8 cellular contexts compared by ENCODE assay signal in the genomic region with DNA sequence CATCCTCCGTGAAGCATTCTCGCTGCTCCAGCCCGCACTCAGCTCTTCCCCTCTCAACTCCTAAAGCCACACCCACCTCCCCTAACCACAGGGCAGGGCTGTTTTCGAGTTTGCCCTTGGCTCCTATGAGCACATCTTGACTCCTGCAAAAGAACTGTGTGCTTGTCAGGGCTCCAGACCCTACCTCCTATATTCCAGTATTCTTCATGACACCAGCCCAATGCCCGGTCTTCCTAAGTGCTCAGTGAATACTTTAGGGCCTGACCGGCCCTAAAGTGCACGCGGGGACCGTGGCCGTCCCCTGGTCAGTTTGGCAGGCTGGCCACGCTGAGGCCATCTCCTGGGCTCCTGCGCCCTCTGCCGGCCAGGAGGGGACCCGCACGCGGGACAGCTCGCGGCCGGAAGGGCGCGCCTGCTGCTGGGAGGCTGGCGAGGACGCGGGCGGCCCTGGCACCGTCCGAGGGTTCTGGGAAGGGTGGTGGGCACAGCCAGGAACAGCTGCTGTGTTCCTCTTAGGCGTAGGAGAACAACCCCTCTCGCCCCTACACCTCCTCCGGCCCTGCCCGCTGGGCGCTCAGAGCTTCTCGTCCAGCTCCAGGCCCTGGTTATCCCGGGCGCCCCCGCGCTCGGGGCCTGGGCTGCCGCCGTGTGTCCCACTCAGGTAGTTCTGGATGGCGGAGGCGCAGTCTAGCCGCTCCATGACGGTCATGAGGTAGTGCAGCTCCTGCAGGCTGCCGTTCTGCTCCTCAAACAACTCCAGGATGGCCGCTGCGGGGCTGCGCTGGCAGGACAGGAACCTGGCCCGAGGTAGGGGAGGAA. TPM values are rescaled to one million over a fixed set of nuclear protein-coding genes. Genes with fewer than 3 reads are reported as not detected.
DNase-seq lines count a peak whose midpoint lies in the region; ATAC-seq, FAIRE-seq and TF ChIP-seq lines count a peak whose summit lies in the region.

No MANE protein-coding gene starts in this region.

- H4K20me1 ChIP-seq in keratinocyte (ENCODE audit: control insufficient read depth, extremely low read depth, insufficient read depth, low read length): no peaks in the 10 kb centered on the region

- TF ChIP-seq CTCF in GM13977 (IDR thresholded peaks at IDR 0.05; ENCODE audit: extremely low read depth, insufficient read depth, missing control alignments) (peak; percentile 100), WERI-Rb-1 (IDR thresholded peaks at IDR 0.05; ENCODE audit: low read depth, low read length) (peak; percentile 99), bronchial epithelial cell (IDR thresholded peaks at IDR 0.05; ENCODE audit: insufficient read depth, low read length, severe bottlenecking) (peak; percentile 97), keratinocyte (optimal IDR thresholded peaks at IDR 0.05 in 1 of 3, IDR thresholded peaks at IDR 0.05 in 1 of 3, conservative IDR thresholded peaks at IDR 0.05 in 1 of 3; ENCODE audit: extremely low read depth in 1 of 3, insufficient read depth in 2 of 3, low read length in 3 of 3) (peak; percentile 74 to 96 (median 96))

- no peaks in the 10 kb centered on the region for H3K9me3 ChIP-seq in WERI-Rb-1 (ENCODE audit: severe bottlenecking)
- no peaks in the 10 kb centered on the region for H3K9me3 ChIP-seq in keratinocyte (ENCODE audit: control insufficient read depth, low read depth, low read length)

- in situ Hi-C loops in GM13977 (cut with MboI; ENCODE audit: low pct_unique_long_range_greater_than_20kb, low sequenced_read_pairs, unreplicated experiment): no loop called here

- no peaks in the 10 kb centered on the region for H3K79me2 ChIP-seq in keratinocyte (ENCODE audit: control insufficient read depth, insufficient read depth, low read length)

- peaks cover 30% of the 10 kb centered on the region for H3K4me1 ChIP-seq in keratinocyte (ENCODE audit: control insufficient read depth, extremely low read depth, insufficient read depth, low read length)

- H3K27me3 ChIP-seq in WERI-Rb-1 (ENCODE audit: insufficient read depth, low read depth, severe bottlenecking) (no peaks in the 10 kb centered on the region), bronchial epithelial cell (ENCODE audit: control insufficient read depth, insufficient read depth, low read length) (no peaks in the 10 kb centered on the region), keratinocyte (ENCODE audit: control insufficient read depth, extremely low read depth, insufficient read depth, low read length) (no peaks in the 10 kb centered on the region)

- FAIRE-seq in bronchial epithelial cell (lab: Jason Lieb, UNC) (no peak), keratinocyte (lab: Jason Lieb, UNC) (no peak)

- peak; percentile 87 for ATAC-seq in HG02610 (IDR thresholded peaks at IDR 0.05; ENCODE audit: unreplicated experiment)

- DNase-seq in GM13977 (ENCODE audit: low spot score) (peak; percentile 91), NCI-H1105 (lab: John Stamatoyannopoulos, UW) (peak; percentile 39), WERI-Rb-1 (peak; percentile 89), bronchial epithelial cell (ENCODE audit: low read depth) (peak; percentile 60), keratinocyte (ENCODE audit: low read depth, low spot score) (no peak), HK-2 (ENCODE audit: unreplicated experiment) (no peak)
- peak; percentile 75 for DNase-seq in stimulated activated CD4-positive, alpha-beta T cell treated with anti-CD3 and anti-CD28 coated beads, Interleukin-12 subunit alpha, Interleukin-12 subunit beta, amount 100 ng/mL, for 4 hours

- H3K4me2 ChIP-seq in keratinocyte (ENCODE audit: control insufficient read depth, extremely low read depth, insufficient read depth, low read depth, low read length): peak overlapping the region; percentile 82

- H3K9me1 ChIP-seq in keratinocyte (ENCODE audit: control insufficient read depth, extremely low read depth, insufficient read depth, low read length): no peaks in the 10 kb centered on the region

- dilution Hi-C loops in keratinocyte (cut with MboI; ENCODE audit: extremely low pct_ligation_motif_present, low sequenced_read_pairs): no loop called here

- H3K36me3 ChIP-seq in WERI-Rb-1 (no peaks in the 10 kb centered on the region), bronchial epithelial cell (ENCODE audit: control insufficient read depth, insufficient read depth, low read length) (no peaks in the 10 kb centered on the region), keratinocyte (ENCODE audit: control insufficient read depth in 2 of 2, extremely low read depth in 1 of 2, insufficient read depth in 2 of 2, low read length in 2 of 2) (no peaks in the 10 kb centered on the region)

- peak overlapping the region; percentile 72 for H3K27ac ChIP-seq in WERI-Rb-1
- peak overlapping the region; percentile 44 for H3K27ac ChIP-seq in keratinocyte (ENCODE audit: control insufficient read depth, insufficient read depth, low read length)

- peak overlapping the region; percentile 95 for H2AFZ ChIP-seq in keratinocyte (ENCODE audit: control insufficient read depth, low read length)

- H3K9ac ChIP-seq in keratinocyte (ENCODE audit: control insufficient read depth, extremely low read depth, insufficient read depth, low read length): peak overlapping the region; percentile 73

- H3K4me3 ChIP-seq in WERI-Rb-1 (ENCODE audit: low read depth, low read length): peak overlapping the region; percentile 57
- peak overlapping the region; percentile 47 for H3K4me3 ChIP-seq in bronchial epithelial cell (ENCODE audit: low read depth, low read length)
- peak overlapping the region; percentile 20 to 68 (median 45) for H3K4me3 ChIP-seq in keratinocyte (ENCODE audit: control insufficient read depth in 2 of 3, extremely low read depth in 1 of 3, insufficient read depth in 2 of 3, low read depth in 1 of 3, low read length in 3 of 3)

RNA-seq across cellular contexts. Expression of a gene that starts 11.0 kb away (rescaled TPM):
- total RNA-seq in bronchial epithelial cell: 0.26 TPM in 2 replicates
- 0.23 to 0.50 TPM (median 0.34 TPM) in 3 replicates for polyA plus RNA-seq in keratinocyte
- polyA plus RNA-seq in keratinocyte (2011; ENCODE audit: low read depth): 0.41 TPM
- 0.17 and 0.25 TPM in 2 replicates for polyA plus RNA-seq in keratinocyte (2011; cell fraction: cytosol; rRNA removed)
- polyA plus RNA-seq in keratinocyte (2011; cell fraction: nucleus; rRNA removed): 3.1 and 3.6 TPM in 2 replicates
- polyA plus RNA-seq in keratinocyte (2012; ENCODE audit: low replicate concordance): 0.24 and 0.71 TPM in 2 replicates
- 0.13 to 0.42 TPM in 2 of 3 replicates, not detected in the other for polyA minus RNA-seq in keratinocyte
- not detected for polyA minus RNA-seq in keratinocyte (2011; cell fraction: cytosol; rRNA and poly(A)+ RNA removed)
- 0.95 and 1.4 TPM in 2 replicates for polyA minus RNA-seq in keratinocyte (2011; cell fraction: nucleus; rRNA and poly(A)+ RNA removed)

RNA-seq across cellular contexts. Expression of a gene that starts 14.3 kb away (rescaled TPM):
- not detected in 2 replicates for total RNA-seq in bronchial epithelial cell
- polyA plus RNA-seq in keratinocyte: not detected in 3 replicates
- not detected for polyA plus RNA-seq in keratinocyte (2011; ENCODE audit: low read depth)
- polyA plus RNA-seq in keratinocyte (2011; cell fraction: cytosol; rRNA removed): not detected in 2 replicates
- not detected in 2 replicates for polyA plus RNA-seq in keratinocyte (2011; cell fraction: nucleus; rRNA removed)
- not detected in 2 replicates for polyA plus RNA-seq in keratinocyte (2012; ENCODE audit: low replicate concordance)
- not detected in 3 replicates for polyA minus RNA-seq in keratinocyte
- polyA minus RNA-seq in keratinocyte (2011; cell fraction: cytosol; rRNA and poly(A)+ RNA removed): not detected
- polyA minus RNA-seq in keratinocyte (2011; cell fraction: nucleus; rRNA and poly(A)+ RNA removed): not detected in 2 replicates

RNA-seq across cellular contexts. Expression of a gene that starts 25.0 kb away (rescaled TPM):
- not detected in 2 replicates for total RNA-seq in bronchial epithelial cell
- polyA plus RNA-seq in keratinocyte: 0.05 TPM in 1 of 3 replicates, not detected in the others
- not detected for polyA plus RNA-seq in keratinocyte (2011; ENCODE audit: low read depth)
- polyA plus RNA-seq in keratinocyte (2011; cell fraction: cytosol; rRNA removed): 0.10 TPM in 1 of 2 replicates, not detected in the other
- not detected in 2 replicates for polyA plus RNA-seq in keratinocyte (2011; cell fraction: nucleus; rRNA removed)
- not detected in 2 replicates for polyA plus RNA-seq in keratinocyte (2012; ENCODE audit: low replicate concordance)
- polyA minus RNA-seq in keratinocyte: not detected in 3 replicates
- not detected for polyA minus RNA-seq in keratinocyte (2011; cell fraction: cytosol; rRNA and poly(A)+ RNA removed)
- polyA minus RNA-seq in keratinocyte (2011; cell fraction: nucleus; rRNA and poly(A)+ RNA removed): not detected in 2 replicates

RNA-seq across cellular contexts. Expression of a gene that starts 44.1 kb away (rescaled TPM):
- total RNA-seq in bronchial epithelial cell: 18.2 and 19.5 TPM in 2 replicates
- 12.7 to 20.3 TPM (median 13.1 TPM) in 3 replicates for polyA plus RNA-seq in keratinocyte
- polyA plus RNA-seq in keratinocyte (2011; ENCODE audit: low read depth): 24.7 TPM
- 15.2 and 16.2 TPM in 2 replicates for polyA plus RNA-seq in keratinocyte (2011; cell fraction: cytosol; rRNA removed)
- polyA plus RNA-seq in keratinocyte (2011; cell fraction: nucleus; rRNA removed): 12.4 and 13.8 TPM in 2 replicates
- polyA plus RNA-seq in keratinocyte (2012; ENCODE audit: low replicate concordance): 19.0 and 20.1 TPM in 2 replicates
- 4.6 to 7.1 TPM (median 6.2 TPM) in 3 replicates for polyA minus RNA-seq in keratinocyte
- polyA minus RNA-seq in keratinocyte (2011; cell fraction: cytosol; rRNA and poly(A)+ RNA removed): 4.0 TPM
- polyA minus RNA-seq in keratinocyte (2011; cell fraction: nucleus; rRNA and poly(A)+ RNA removed): 3.2 and 13.0 TPM in 2 replicates

RNA-seq across cellular contexts. Expression of a gene that starts 44.8 kb away (rescaled TPM):
- total RNA-seq in bronchial epithelial cell: 20.5 and 25.5 TPM in 2 replicates
- polyA plus RNA-seq in keratinocyte: 13.6 to 22.1 TPM (median 17.1 TPM) in 3 replicates
- 13.3 TPM for polyA plus RNA-seq in keratinocyte (2011; ENCODE audit: low read depth)
- polyA plus RNA-seq in keratinocyte (2011; cell fraction: cytosol; rRNA removed): 9.7 and 9.8 TPM in 2 replicates
- 33.7 and 38.7 TPM in 2 replicates for polyA plus RNA-seq in keratinocyte (2011; cell fraction: nucleus; rRNA removed)
- polyA plus RNA-seq in keratinocyte (2012; ENCODE audit: low replicate concordance): 15.0 and 19.8 TPM in 2 replicates
- polyA minus RNA-seq in keratinocyte: 39.9 to 58.8 TPM (median 52.6 TPM) in 3 replicates
- polyA minus RNA-seq in keratinocyte (2011; cell fraction: cytosol; rRNA and poly(A)+ RNA removed): 13.6 TPM
- polyA minus RNA-seq in keratinocyte (2011; cell fraction: nucleus; rRNA and poly(A)+ RNA removed): 25.0 and 42.0 TPM in 2 replicates

Comparison
In these comparisons a context has a peak if more than half of its experiments do, and no peak if none do; other contexts are left out.
1. DNase-seq: peak in GM13977 (single experiment), NCI-H1105 (single experiment), WERI-Rb-1 (single experiment), bronchial epithelial cell (single experiment) and stimulated activated CD4-positive, alpha-beta T cell treated with anti-CD3 and anti-CD28 coated beads, Interleukin-12 subunit alpha, Interleukin-12 subunit beta, amount 100 ng/mL, for 4 hours (single experiment); none in keratinocyte (single experiment) and HK-2 (single experiment).
2. Peak in every context shown above with its lines, with median percentiles within 50 percentile points of each other: CTCF ChIP-seq and H3K4me3 ChIP-seq.